15 cellular contexts compared by ENCODE assay signal in the genomic region with DNA sequence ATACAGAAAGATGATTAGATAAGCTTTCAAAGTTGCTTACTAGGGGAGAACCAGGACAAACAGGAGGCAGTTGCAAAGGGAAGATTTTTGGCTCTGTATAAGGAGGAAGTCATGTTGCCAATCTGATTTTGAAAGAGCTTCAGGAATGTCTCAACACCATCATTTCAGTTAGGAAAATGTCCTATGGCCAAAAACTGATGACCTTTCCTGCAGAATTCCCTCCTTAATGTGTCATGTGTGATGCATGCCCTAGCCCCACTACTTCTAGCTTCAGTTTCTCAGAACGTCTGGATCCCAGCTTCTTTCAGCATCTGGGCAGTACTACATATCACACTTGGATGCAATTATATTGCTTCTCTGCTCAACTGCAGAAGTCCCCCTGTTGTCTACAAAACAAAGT.
DNase-seq lines count a peak whose midpoint lies in the region; ATAC-seq and TF ChIP-seq lines count a peak whose summit lies in the region.
"Had no signal": no experiment of that assay in that cellular context is flagged by ENCODE, and none has a peak within 500 bp of the region (broad histone marks: within the 10 kb centered on the region; RNA-seq: fewer than 3 reads in every experiment).

No MANE protein-coding gene starts in this region.

- H3K4me2 ChIP-seq in IMR-90 (ENCODE audit: low read depth, low read length) = 0 out of 2 replicates have a peak overlapping the region, but pooled peaks have one; percentile 28
- H3K4me2 ChIP-seq: neural progenitor cell, PC-9 had no signal

- H3K27me3 ChIP-seq in IMR-90 (ENCODE audit: control insufficient read depth, insufficient read depth, low read length) (no peaks in the 10 kb centered on the region), vagina (no peaks in the 10 kb centered on the region)
- H3K27me3 ChIP-seq: body of pancreas, neural progenitor cell, SJSA1, testis had no signal

- H3K27ac ChIP-seq in IMR-90 (ENCODE audit: insufficient read depth, low read length) = peak overlapping the region; percentile 28; the same call in 1 of the 2 replicates
- no peak overlapping the region for H3K27ac ChIP-seq in vagina
- H3K27ac ChIP-seq: body of pancreas, neural progenitor cell, PC-9, SJSA1, testis had no signal

- H2AFZ ChIP-seq in IMR-90 (replicated peaks; ENCODE audit: low read length, poor library complexity) = no peak overlapping the region
- H2AFZ ChIP-seq: neural progenitor cell, PC-9 had no signal

- H3K18ac ChIP-seq in IMR-90 (ENCODE audit: low read depth, low read length) = peak overlapping the region; percentile 25; the same call in 1 of the 2 replicates

- no peak overlapping the region for H2BK5ac ChIP-seq in IMR-90 (ENCODE audit: low read depth, low read length, poor library complexity, severe bottlenecking)

- no peak overlapping the region for H3K14ac ChIP-seq in IMR-90 (replicated peaks; ENCODE audit: low read depth, low read length)

- intact Hi-C loops in IMR-90 (cut with micrococcal nuclease) = no loop called here
- intact Hi-C loops in vagina (cut with DNase I) = no loop called here

- H3K4ac ChIP-seq in IMR-90 (ENCODE audit: low read depth, low read length) = no peak overlapping the region

- CTCF ChIA-PET in IMR-90 (lab: Yijun Ruan, JAX) = no interaction called here

- peak; percentile 83 for DNase-seq in EH (ENCODE audit: low read depth)
- DNase-seq in IMR-90 = peak; percentile 36
- peak; percentile 80 for DNase-seq in fibroblast of gingiva (ENCODE audit: low read depth)
- no peak for DNase-seq in omental fat pad (ENCODE audit: low spot score)
- no peak for DNase-seq in DMS 273 (lab: John Stamatoyannopoulos, UW; ENCODE audit: unreplicated experiment)
- no peak for DNase-seq in vagina (ENCODE audit: extremely low spot score in 2 of 2)
- no peak for DNase-seq in NCI-H1092 (lab: John Stamatoyannopoulos, UW)
- DNase-seq: body of pancreas, mucosa of descending colon, NCI-H1436, NCI-H82, PC-9, testis had no signal

- no peaks in the 10 kb centered on the region for H4K20me1 ChIP-seq in IMR-90 (ENCODE audit: insufficient read depth, low read length)

- BruUV-seq in IMR-90 (replicated peaks; lab: Mats Ljungman, UMichigan) = no TSS peak

- H3K9me1 ChIP-seq in IMR-90 (ENCODE audit: insufficient read depth, low read length) = no peaks in the 10 kb centered on the region

- no peak overlapping the region for H2BK120ac ChIP-seq in IMR-90 (ENCODE audit: low read depth, low read length)

- H3K4me1 ChIP-seq in IMR-90 (ENCODE audit: control insufficient read depth, insufficient read depth, low read length) = peaks cover 6% of the 10 kb centered on the region; the same call in 1 of the 2 replicates
- H3K4me1 ChIP-seq in vagina = no peaks in the 10 kb centered on the region
- H3K4me1 ChIP-seq: body of pancreas, neural progenitor cell, SJSA1, testis had no signal

- dilution Hi-C loops in IMR-90 (cut with HindIII; ENCODE audit: low sequenced_read_pairs, unreplicated experiment) = no loop called here

- ATAC-seq in IMR-90 (ENCODE audit: low read depth) (no peak; the same call in 1 of the 2 replicates), omental fat pad (ENCODE audit: low FRiP score) (peak; percentile 98)
- ATAC-seq: body of pancreas, mucosa of descending colon had no signal

- H4K91ac ChIP-seq in IMR-90 (ENCODE audit: insufficient read depth, low read depth, low read length) = 0 out of 2 replicates have a peak overlapping the region, but pooled peaks have one; percentile 16

- H3K79me1 ChIP-seq in IMR-90 (ENCODE audit: low read depth in 1 of 2, low read length in 2 of 2) = no peaks in the 10 kb centered on the region

- no peak overlapping the region for H4K8ac ChIP-seq in IMR-90 (ENCODE audit: low read depth in 2 of 2, low read length in 2 of 2)

- no peak overlapping the region for H2AK5ac ChIP-seq in IMR-90 (ENCODE audit: low read depth, low read length)

- H3K56ac ChIP-seq in IMR-90 (ENCODE audit: extremely low read depth, insufficient read depth, low read length) = no peak overlapping the region

- H3K9me3 ChIP-seq in IMR-90 (ENCODE audit: control insufficient read depth, insufficient read depth, low read length) (no peaks in the 10 kb centered on the region), vagina (no peaks in the 10 kb centered on the region)
- H3K9me3 ChIP-seq: body of pancreas, mucosa of descending colon, SJSA1, testis had no signal

- peak overlapping the region; percentile 67; the same call in 1 of the 2 replicates for H4K5ac ChIP-seq in IMR-90 (ENCODE audit: low read depth, low read length)

- in situ Hi-C loops in IMR-90 (cut with MboI; ENCODE audit: low sequenced_read_pairs) = no loop called here

- H2BK15ac ChIP-seq in IMR-90 (ENCODE audit: low read depth, low read length) = no peak overlapping the region

- H3K4me3 ChIP-seq in IMR-90 (ENCODE audit: insufficient read depth, low read depth, low read length) = no peak overlapping the region
- no peak overlapping the region for H3K4me3 ChIP-seq in vagina
- H3K4me3 ChIP-seq: body of pancreas, mucosa of descending colon, neural progenitor cell, PC-9, SJSA1, testis had no signal

- POLR2A ChIA-PET in IMR-90 (lab: Charles Lee; ENCODE audit: unreplicated experiment) = no interaction called here

- H2BK20ac ChIP-seq in IMR-90 (ENCODE audit: low read depth, low read length) = no peak overlapping the region

- TF ChIP-seq POLR2A in IMR-90 (IDR thresholded peaks at IDR 0.05; ENCODE audit: low read depth, low read length) (no peak), vagina (IDR thresholded peaks at IDR 0.05) (no peak)

- H3K36me3 ChIP-seq in IMR-90 (ENCODE audit: control insufficient read depth, insufficient read depth, low read length) (no peaks in the 10 kb centered on the region), vagina (no peaks in the 10 kb centered on the region)
- H3K36me3 ChIP-seq: neural progenitor cell, SJSA1 had no signal

- H3K9ac ChIP-seq in IMR-90 (ENCODE audit: low read depth, low read length) = no peak overlapping the region
- H3K9ac ChIP-seq: neural progenitor cell had no signal

- TF ChIP-seq RAD21 in IMR-90 (IDR thresholded peaks at IDR 0.05; ENCODE audit: low read length) = no peak

- no CpG with 5 or more reads among the region's 1 CpG for WGBS in IMR-90 (ENCODE audit: extremely low coverage in 2 of 2, insufficient read length in 1 of 2), 2 experiments

- no peak overlapping the region for H2AK9ac ChIP-seq in IMR-90 (replicated peaks; ENCODE audit: low read depth, low read length, poor library complexity)

- no peak overlapping the region for H3K23ac ChIP-seq in IMR-90 (ENCODE audit: low read depth, low read length)

- no peak for TF ChIP-seq CTCF in IMR-90 (conservative IDR thresholded peaks at IDR 0.05; ENCODE audit: low read depth, low read length)
- no peak for TF ChIP-seq CTCF in omental fat pad (IDR thresholded peaks at IDR 0.05)
- no peak for TF ChIP-seq CTCF in vagina (IDR thresholded peaks at IDR 0.05)

TF ChIP-seq in IMR-90, 13 proteins besides CTCF, POLR2A, EP300 and RAD21:
- TF ChIP-seq, protein P1, sequence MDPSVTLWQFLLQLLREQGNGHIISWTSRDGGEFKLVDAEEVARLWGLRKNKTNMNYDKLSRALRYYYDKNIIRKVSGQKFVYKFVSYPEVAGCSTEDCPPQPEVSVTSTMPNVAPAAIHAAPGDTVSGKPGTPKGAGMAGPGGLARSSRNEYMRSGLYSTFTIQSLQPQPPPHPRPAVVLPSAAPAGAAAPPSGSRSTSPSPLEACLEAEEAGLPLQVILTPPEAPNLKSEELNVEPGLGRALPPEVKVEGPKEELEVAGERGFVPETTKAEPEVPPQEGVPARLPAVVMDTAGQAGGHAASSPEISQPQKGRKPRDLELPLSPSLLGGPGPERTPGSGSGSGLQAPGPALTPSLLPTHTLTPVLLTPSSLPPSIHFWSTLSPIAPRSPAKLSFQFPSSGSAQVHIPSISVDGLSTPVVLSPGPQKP (IDR thresholded peaks at IDR 0.05; ENCODE audit: borderline replicate concordance, low read depth, low read length) = no peak
- TF ChIP-seq NFE2L2 (IDR thresholded peaks at IDR 0.05; ENCODE audit: low read depth, low read length) (no peak), RFX5 (IDR thresholded peaks at IDR 0.05; ENCODE audit: low read depth, low read length) (no peak), USF2 (IDR thresholded peaks at IDR 0.05; ENCODE audit: low read depth, low read length) (no peak), MAZ (IDR thresholded peaks at IDR 0.05; ENCODE audit: borderline replicate concordance, low read depth, low read length) (no peak), RCOR1 (IDR thresholded peaks at IDR 0.05; ENCODE audit: insufficient replicate concordance, low read length) (no peak), MXI1 (IDR thresholded peaks at IDR 0.05; ENCODE audit: borderline replicate concordance, low read depth, low read length) (no peak), BHLHE40 (IDR thresholded peaks at IDR 0.05; ENCODE audit: low read depth, low read length) (no peak), CHD1 (IDR thresholded peaks at IDR 0.05; ENCODE audit: low read depth, low read length) (no peak), SMC3 (IDR thresholded peaks at IDR 0.05; ENCODE audit: low read depth, low read length) (no peak), FOS (IDR thresholded peaks at IDR 0.05; ENCODE audit: low read depth, low read length) (no peak), CEBPB (IDR thresholded peaks at IDR 0.05; ENCODE audit: low read depth, low read length) (no peak), MAFK (IDR thresholded peaks at IDR 0.05; ENCODE audit: low read depth, low read length) (no peak)

Comparison
In these comparisons a context has a peak if more than half of its experiments do, and no peak if none do; other contexts are left out.
1. DNase-seq: peak in EH (single experiment), IMR-90 (single experiment) and fibroblast of gingiva (single experiment); none in omental fat pad (single experiment), DMS 273 (single experiment), vagina (0 of 2) and NCI-H1092 (single experiment).